Comparison of ENCODE assay signal across 35 cellular contexts in the genomic region with DNA sequence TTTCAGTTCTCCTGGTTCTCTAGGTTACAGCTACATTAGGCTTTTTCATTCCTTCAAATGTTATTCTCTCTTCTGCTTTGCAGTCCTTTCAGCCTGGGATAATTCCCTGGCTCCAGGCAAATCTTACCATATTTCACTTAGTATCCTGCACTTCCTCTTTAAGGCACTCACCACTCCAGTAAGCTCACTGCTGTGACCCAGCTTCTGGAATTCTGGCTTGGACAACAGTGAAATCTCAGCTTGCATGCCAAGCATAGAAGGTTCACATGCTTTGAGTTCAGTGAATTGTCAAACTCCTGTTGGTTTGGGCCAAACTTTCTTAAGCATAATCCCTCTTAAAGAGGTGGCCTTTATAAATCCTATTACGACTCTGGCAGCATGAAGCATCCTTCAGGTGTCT.
"Had no signal": no experiment of that assay in that cellular context is flagged by ENCODE, and none has a peak within 500 bp of the region (broad histone marks: within the 10 kb centered on the region; RNA-seq: fewer than 3 reads in every experiment).

No MANE protein-coding gene starts in this region.

- H3K4me3 ChIP-seq: Peyer's patch had no signal

- H3K9me3 ChIP-seq: Peyer's patch had no signal

- H3K36me3 ChIP-seq: Peyer's patch had no signal

- H3K9me3 Mint-ChIP-seq: activated B cell treated with CpG ODN at 0.5 μM for 24 hours; activated CD4-positive, alpha-beta memory T cell treated with anti-CD3 and anti-CD28 coated beads for 36 hours; activated naive CD4-positive, alpha-beta T cell treated with anti-CD3 and anti-CD28 coated beads, Interleukin-2, amount 10 ng/mL, durations not matched to agents 7 days and 5 days; activated naive CD8-positive, alpha-beta T cell treated with anti-CD3 and anti-CD28 coated beads, Interleukin-2, amount 50 U/mL, for 24 hours; brain had no signal

- FAIRE-seq: bronchial epithelial cell had no signal

- H3K4me3 Mint-ChIP-seq: activated B cell treated with CpG ODN at 0.5 μM for 24 hours; activated CD4-positive, alpha-beta memory T cell treated with anti-CD3 and anti-CD28 coated beads for 36 hours; activated naive CD4-positive, alpha-beta T cell treated with anti-CD3 and anti-CD28 coated beads, Interleukin-2, amount 10 ng/mL, durations not matched to agents 7 days and 5 days; activated naive CD8-positive, alpha-beta T cell; activated naive CD8-positive, alpha-beta T cell treated with anti-CD3 and anti-CD28 coated beads, Interleukin-2, amount 50 U/mL, for 24 hours; brain had no signal

- H3K4me1 Mint-ChIP-seq: activated B cell treated with CpG ODN at 0.5 μM for 24 hours; activated naive CD4-positive, alpha-beta T cell treated with anti-CD3 and anti-CD28 coated beads, Interleukin-2, amount 10 ng/mL, durations not matched to agents 7 days and 5 days; activated naive CD8-positive, alpha-beta T cell treated with anti-CD3 and anti-CD28 coated beads, Interleukin-2, amount 50 U/mL, for 24 hours; brain had no signal

- DNase-seq: activated B cell treated with CpG ODN at 0.5 μM for 24 hours; activated CD4-positive, alpha-beta memory T cell treated with anti-CD3 and anti-CD28 coated beads for 36 hours; activated CD4-positive, alpha-beta T cell treated with anti-CD3 and anti-CD28 coated beads for 4 hours; activated CD4-positive, alpha-beta T cell treated with anti-CD3 and anti-CD28 coated beads, Interleukin-2, amount 50 U/mL, for 1 hour; activated CD4-positive, CD25-positive, alpha-beta regulatory T cell treated with anti-CD3 and anti-CD28 coated beads, Interleukin-2, amount 50 U/mL, for 72 hours; activated CD8-positive, alpha-beta memory T cell treated with anti-CD3 and anti-CD28 coated beads, Interleukin-2, amount 50 U/mL, for 4 hours; activated effector memory CD4-positive, alpha-beta T cell treated with Interleukin-2 at 50 U/mL for 16 hours; activated naive CD4-positive, alpha-beta T cell treated with anti-CD3 and anti-CD28 coated beads, Interleukin-2, amount 10 ng/mL, durations not matched to agents 7 days and 5 days; activated naive CD8-positive, alpha-beta T cell treated with anti-CD3 and anti-CD28 coated beads, Interleukin-2, amount 50 U/mL, for 24 hours; activated T-cell treated with anti-CD3 and anti-CD28 coated beads for 4 hours; activated T-cell treated with anti-CD3 and anti-CD28 coated beads, Interleukin-2, amount 50 U/mL, for 48 hours; caudate nucleus; MV-4-11; NCI-H1092; NCI-H146; NCI-H187; NCI-H2029 treated with DMSO at 0.1 percent for 48 hours; NCI-H2107; NCI-H2171; NCI-H510A; NCI-H526; NCI-H748 treated with DMSO at 0.1 percent for 48 hours; NK-92 treated with Interleukin-12 subunit alpha and Interleukin-12 subunit beta, amount 100 ng/mL, for 24 hours; PC-3; Peyer's patch; RPMI8226; SIG-M5; SW 1271; T-helper 1 cell; T-helper 2 cell; T-helper 9 cell had no signal

- ATAC-seq: activated naive CD8-positive, alpha-beta T cell treated with anti-CD3 and anti-CD28 coated beads, Interleukin-2, amount 50 U/mL, for 24 hours; PC-3 had no signal

- H3K27me3 ChIP-seq: Peyer's patch had no signal

- H3K27ac ChIP-seq: Peyer's patch, VCaP had no signal

- H3K36me3 Mint-ChIP-seq: activated CD4-positive, alpha-beta memory T cell treated with anti-CD3 and anti-CD28 coated beads for 36 hours; activated naive CD4-positive, alpha-beta T cell treated with anti-CD3 and anti-CD28 coated beads, Interleukin-2, amount 10 ng/mL, durations not matched to agents 7 days and 5 days; activated naive CD8-positive, alpha-beta T cell; brain had no signal

- H3K4me1 ChIP-seq: Peyer's patch had no signal
